ENCODE assay signal across 1 cellular context in genomic region chr15:42194502-42194901, GRCh38.
TF ChIP-seq lines count a peak whose summit lies in the region.

No MANE protein-coding gene starts in this region.

TF ChIP-seq in HepG2, 621 proteins besides CTCF, POLR2A, EP300 and RAD21 (continued from another document):
- TF ChIP-seq, protein P1, sequence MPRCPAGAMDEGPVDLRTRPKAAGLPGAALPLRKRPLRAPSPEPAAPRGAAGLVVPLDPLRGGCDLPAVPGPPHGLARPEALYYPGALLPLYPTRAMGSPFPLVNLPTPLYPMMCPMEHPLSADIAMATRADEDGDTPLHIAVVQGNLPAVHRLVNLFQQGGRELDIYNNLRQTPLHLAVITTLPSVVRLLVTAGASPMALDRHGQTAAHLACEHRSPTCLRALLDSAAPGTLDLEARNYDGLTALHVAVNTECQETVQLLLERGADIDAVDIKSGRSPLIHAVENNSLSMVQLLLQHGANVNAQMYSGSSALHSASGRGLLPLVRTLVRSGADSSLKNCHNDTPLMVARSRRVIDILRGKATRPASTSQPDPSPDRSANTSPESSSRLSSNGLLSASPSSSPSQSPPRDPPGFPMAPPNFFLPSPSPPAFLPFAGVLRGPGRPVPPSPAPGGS (CRISPR knock-in tag; IDR thresholded peaks at IDR 0.05) = no peak
- peak; percentile 99 for TF ChIP-seq FOSL2 (CRISPR knock-in tag; IDR thresholded peaks at IDR 0.05)
- TF ChIP-seq SRSF9 (IDR thresholded peaks at IDR 0.05; ENCODE audit: borderline replicate concordance, insufficient read depth, low read depth, low read length, poor library complexity, severe bottlenecking) = no peak
- no peak for TF ChIP-seq HNRNPLL (IDR thresholded peaks at IDR 0.05; ENCODE audit: low read depth, low read length, poor library complexity, severe bottlenecking)
- TF ChIP-seq SETDB1 (CRISPR knock-in tag; IDR thresholded peaks at IDR 0.05; ENCODE audit: borderline replicate concordance) = no peak
- no peak for TF ChIP-seq ZBTB42 (CRISPR knock-in tag; IDR thresholded peaks at IDR 0.05)
- TF ChIP-seq, protein P2, sequence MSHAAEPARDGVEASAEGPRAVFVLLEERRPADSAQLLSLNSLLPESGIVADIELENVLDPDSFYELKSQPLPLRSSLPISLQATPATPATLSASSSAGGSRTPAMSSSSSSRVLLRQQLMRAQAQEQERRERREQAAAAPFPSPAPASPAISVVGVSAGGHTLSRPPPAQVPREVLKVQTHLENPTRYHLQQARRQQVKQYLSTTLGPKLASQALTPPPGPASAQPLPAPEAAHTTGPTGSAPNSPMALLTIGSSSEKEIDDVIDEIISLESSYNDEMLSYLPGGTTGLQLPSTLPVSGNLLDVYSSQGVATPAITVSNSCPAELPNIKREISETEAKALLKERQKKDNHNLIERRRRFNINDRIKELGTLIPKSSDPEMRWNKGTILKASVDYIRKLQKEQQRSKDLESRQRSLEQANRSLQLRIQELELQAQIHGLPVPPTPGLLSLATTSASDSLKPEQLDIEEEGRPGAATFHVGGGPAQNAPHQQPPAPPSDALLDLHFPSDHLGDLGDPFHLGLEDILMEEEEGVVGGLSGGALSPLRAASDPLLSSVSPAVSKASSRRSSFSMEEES (CRISPR knock-in tag; IDR thresholded peaks at IDR 0.05) = peak; percentile 72; the same call in 1 of the 2 replicates
- no peak for TF ChIP-seq IRF9 (CRISPR knock-in tag; IDR thresholded peaks at IDR 0.05; ENCODE audit: borderline replicate concordance)
- TF ChIP-seq, protein P3, sequence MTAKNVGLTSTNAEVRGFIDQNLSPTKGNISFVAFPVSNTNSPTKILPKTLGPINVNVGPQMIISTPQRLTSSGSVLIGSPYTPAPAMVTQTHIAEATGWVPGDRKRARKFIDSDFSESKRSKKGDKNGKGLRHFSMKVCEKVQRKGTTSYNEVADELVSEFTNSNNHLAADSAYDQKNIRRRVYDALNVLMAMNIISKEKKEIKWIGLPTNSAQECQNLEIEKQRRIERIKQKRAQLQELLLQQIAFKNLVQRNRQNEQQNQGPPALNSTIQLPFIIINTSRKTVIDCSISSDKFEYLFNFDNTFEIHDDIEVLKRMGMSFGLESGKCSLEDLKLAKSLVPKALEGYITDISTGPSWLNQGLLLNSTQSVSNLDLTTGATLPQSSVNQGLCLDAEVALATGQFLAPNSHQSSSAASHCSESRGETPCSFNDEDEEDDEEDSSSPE (CRISPR knock-in tag; IDR thresholded peaks at IDR 0.05) = no peak
- 0 out of 2 replicates have a peak, but pooled peaks have one; percentile 31 for TF ChIP-seq SMC3 (IDR thresholded peaks at IDR 0.05; ENCODE audit: low read length)
- TF ChIP-seq TEF (CRISPR knock-in tag; IDR thresholded peaks at IDR 0.05) = no peak
- TF ChIP-seq ZNF160 (CRISPR knock-in tag; IDR thresholded peaks at IDR 0.05) = no peak
- no peak for TF ChIP-seq ZFP36L1 (CRISPR knock-in tag; IDR thresholded peaks at IDR 0.05)
- no peak for TF ChIP-seq NPAS2 (CRISPR knock-in tag; IDR thresholded peaks at IDR 0.05; ENCODE audit: borderline replicate concordance)
- TF ChIP-seq ZNF431 (CRISPR knock-in tag; IDR thresholded peaks at IDR 0.05; ENCODE audit: borderline replicate concordance, low read depth) = no peak
- no peak for TF ChIP-seq ZNF878 (CRISPR knock-in tag; IDR thresholded peaks at IDR 0.05)
- no peak for TF ChIP-seq ZNF224 (CRISPR knock-in tag; IDR thresholded peaks at IDR 0.05)
- TF ChIP-seq MYPOP (CRISPR knock-in tag; IDR thresholded peaks at IDR 0.05) = peak; percentile 30; the same call in 1 of the 2 replicates
